8 cellular contexts compared by ENCODE assay signal in the genomic region with DNA sequence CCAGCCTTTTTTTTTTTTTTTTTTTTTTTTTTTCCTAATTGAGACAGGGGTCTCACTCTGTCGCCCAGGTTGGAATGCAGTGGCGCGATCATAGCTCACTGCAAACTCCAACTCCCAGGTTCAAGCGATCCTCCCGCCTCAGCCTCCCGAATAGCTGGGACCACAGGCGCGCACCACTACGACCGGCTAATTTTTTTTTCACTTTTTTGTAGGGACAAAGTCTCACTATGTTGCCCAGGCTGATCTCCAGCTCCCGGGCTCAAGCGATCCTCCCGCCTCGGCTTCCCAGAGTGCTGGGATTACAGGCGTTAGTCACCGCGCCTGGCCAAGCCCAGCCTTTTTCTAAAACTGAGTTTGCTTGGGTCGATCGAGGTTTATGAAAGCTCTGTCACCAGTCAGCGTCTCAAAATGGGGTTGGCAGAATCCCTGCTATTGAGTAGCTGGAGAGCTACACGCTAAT. TPM values are rescaled to one million over a fixed set of nuclear protein-coding genes. Genes with fewer than 3 reads are reported as not detected.
DNase-seq lines count a peak whose midpoint lies in the region; ATAC-seq and TF ChIP-seq lines count a peak whose summit lies in the region.

No MANE protein-coding gene starts in this region.

- no peak for TF ChIP-seq CTCF in GM13977 (IDR thresholded peaks at IDR 0.05; ENCODE audit: extremely low read depth, insufficient read depth, missing control alignments)

- in situ Hi-C loops in GM13977 (cut with MboI; ENCODE audit: low pct_unique_long_range_greater_than_20kb, low sequenced_read_pairs, unreplicated experiment) = no loop called here

- ATAC-seq in sciatic nerve (peak; percentile 2), GM19452 (IDR thresholded peaks at IDR 0.05; ENCODE audit: unreplicated experiment) (no peak)

- peaks cover 6% of the 10 kb centered on the region for H3K4me1 ChIP-seq in ES-I3 (ENCODE audit: insufficient read depth, low read length)

- peak overlapping the region; percentile 81 for H3K9ac ChIP-seq in ES-I3 (ENCODE audit: low read depth, low read length)

- intact Hi-C loops in sciatic nerve (cut with DNase I) = no loop called here

- DNase-seq in NCI-H2227 treated with DMSO at 0.1 percent for 48 hours (lab: John Stamatoyannopoulos, UW) (peak; percentile 52), amniotic epithelial cell (ENCODE audit: low read depth) (peak; percentile 53), hepatic stellate cell (ENCODE audit: low spot score) (peak; percentile 53), sciatic nerve (ENCODE audit: low spot score) (no peak), NK-92 (lab: John Stamatoyannopoulos, UW; ENCODE audit: unreplicated experiment) (no peak), GM13977 (ENCODE audit: low spot score) (no peak)

- H3K9me3 ChIP-seq in ES-I3 (ENCODE audit: control insufficient read depth, insufficient read depth, low read length) = no peaks in the 10 kb centered on the region

- peaks cover 10% of the 10 kb centered on the region for H3K36me3 ChIP-seq in ES-I3 (ENCODE audit: insufficient read depth, low read length)

RNA-seq across cellular contexts. Expression of gene OTUD5, which starts 1.3 kb away (rescaled TPM):
- 50.5 TPM for total RNA-seq in sciatic nerve

RNA-seq across cellular contexts. Expression of gene KCND1, which starts 13.0 kb away (rescaled TPM):
- total RNA-seq in sciatic nerve = 2.5 TPM

RNA-seq across cellular contexts. Expression of gene PIM2, which starts 39.8 kb away (rescaled TPM):
- 10.8 TPM for total RNA-seq in sciatic nerve

RNA-seq across cellular contexts. Expression of gene GRIPAP1, which starts 43.4 kb away (rescaled TPM):
- total RNA-seq in sciatic nerve = 53.5 TPM

RNA-seq across cellular contexts. Expression of gene SLC35A2, which starts 47.2 kb away (rescaled TPM):
- 19.2 TPM for total RNA-seq in sciatic nerve

Comparison
In these comparisons a context has a peak if more than half of its experiments do, and no peak if none do; other contexts are left out.
1. DNase-seq: peak in NCI-H2227 treated with DMSO at 0.1 percent for 48 hours (single experiment), amniotic epithelial cell (single experiment) and hepatic stellate cell (single experiment); none in sciatic nerve (single experiment), NK-92 (single experiment) and GM13977 (single experiment).